In the genomic region with DNA sequence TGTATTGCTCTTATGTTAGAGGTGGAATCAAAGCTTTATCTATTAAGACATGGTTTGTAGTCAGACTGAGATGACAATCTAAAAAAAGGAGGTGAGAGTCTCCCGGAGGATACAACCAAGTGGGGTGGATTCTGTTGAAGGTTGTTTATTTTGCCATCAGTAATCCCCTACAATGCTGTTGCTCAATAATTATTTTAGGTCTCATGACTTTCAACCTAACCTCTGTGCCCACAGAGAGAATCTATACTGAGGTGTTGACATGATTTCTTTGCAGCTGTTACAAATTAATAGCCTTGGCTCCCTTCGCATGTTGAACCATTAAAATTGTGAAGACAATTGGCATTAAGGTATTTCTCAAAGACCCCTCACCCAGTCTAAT, we compare ENCODE assay signal across 2 cellular contexts.
TF ChIP-seq lines count a peak whose summit lies in the region.

No MANE protein-coding gene starts in this region.

TF ChIP-seq in liver, 16 proteins besides CTCF, POLR2A, EP300 and RAD21:
- TF ChIP-seq HNF4A (conservative IDR thresholded peaks at IDR 0.05) (peak; percentile 15 to 70), NR2F2 (IDR thresholded peaks at IDR 0.05) (no peak), SP1 (IDR thresholded peaks at IDR 0.05) (no peak), RXRA (IDR thresholded peaks at IDR 0.05) (peak; percentile 34 to 84), TAF1 (conservative IDR thresholded peaks at IDR 0.05) (no peak), EGR1 (IDR thresholded peaks at IDR 0.05; ENCODE audit: low read depth in 2 of 2) (peak in 1 of 2 donors; percentile 55), YY1 (IDR thresholded peaks at IDR 0.05) (peak; percentile 48), ZBTB33 (IDR thresholded peaks at IDR 0.05) (peak; percentile 51), JUND (IDR thresholded peaks at IDR 0.05) (peak in 1 of 2 donors; percentile 40), GABPA (IDR thresholded peaks at IDR 0.05 in 1 of 2, conservative IDR thresholded peaks at IDR 0.05 in 1 of 2) (no peak), MAX (IDR thresholded peaks at IDR 0.05) (peak; percentile 41), HNF4G (IDR thresholded peaks at IDR 0.05) (no peak), FOXA2 (IDR thresholded peaks at IDR 0.05) (peak; percentile 74), FOXA1 (IDR thresholded peaks at IDR 0.05) (peak; percentile 42), ATF3 (IDR thresholded peaks at IDR 0.05) (no peak)
- TF ChIP-seq, protein P1, sequence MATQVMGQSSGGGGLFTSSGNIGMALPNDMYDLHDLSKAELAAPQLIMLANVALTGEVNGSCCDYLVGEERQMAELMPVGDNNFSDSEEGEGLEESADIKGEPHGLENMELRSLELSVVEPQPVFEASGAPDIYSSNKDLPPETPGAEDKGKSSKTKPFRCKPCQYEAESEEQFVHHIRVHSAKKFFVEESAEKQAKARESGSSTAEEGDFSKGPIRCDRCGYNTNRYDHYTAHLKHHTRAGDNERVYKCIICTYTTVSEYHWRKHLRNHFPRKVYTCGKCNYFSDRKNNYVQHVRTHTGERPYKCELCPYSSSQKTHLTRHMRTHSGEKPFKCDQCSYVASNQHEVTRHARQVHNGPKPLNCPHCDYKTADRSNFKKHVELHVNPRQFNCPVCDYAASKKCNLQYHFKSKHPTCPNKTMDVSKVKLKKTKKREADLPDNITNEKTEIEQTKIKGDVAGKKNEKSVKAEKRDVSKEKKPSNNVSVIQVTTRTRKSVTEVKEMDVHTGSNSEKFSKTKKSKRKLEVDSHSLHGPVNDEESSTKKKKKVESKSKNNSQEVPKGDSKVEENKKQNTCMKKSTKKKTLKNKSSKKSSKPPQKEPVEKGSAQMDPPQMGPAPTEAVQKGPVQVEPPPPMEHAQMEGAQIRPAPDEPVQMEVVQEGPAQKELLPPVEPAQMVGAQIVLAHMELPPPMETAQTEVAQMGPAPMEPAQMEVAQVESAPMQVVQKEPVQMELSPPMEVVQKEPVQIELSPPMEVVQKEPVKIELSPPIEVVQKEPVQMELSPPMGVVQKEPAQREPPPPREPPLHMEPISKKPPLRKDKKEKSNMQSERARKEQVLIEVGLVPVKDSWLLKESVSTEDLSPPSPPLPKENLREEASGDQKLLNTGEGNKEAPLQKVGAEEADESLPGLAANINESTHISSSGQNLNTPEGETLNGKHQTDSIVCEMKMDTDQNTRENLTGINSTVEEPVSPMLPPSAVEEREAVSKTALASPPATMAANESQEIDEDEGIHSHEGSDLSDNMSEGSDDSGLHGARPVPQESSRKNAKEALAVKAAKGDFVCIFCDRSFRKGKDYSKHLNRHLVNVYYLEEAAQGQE (IDR thresholded peaks at IDR 0.05), result peak; percentile 46

TF ChIP-seq in HepG2, 621 proteins besides CTCF, POLR2A, EP300 and RAD21:
- TF ChIP-seq GMEB2 (CRISPR knock-in tag; IDR thresholded peaks at IDR 0.05; ENCODE audit: low read depth) (no peak), ZNF839 (CRISPR knock-in tag; IDR thresholded peaks at IDR 0.05; ENCODE audit: borderline replicate concordance) (no peak), GPBP1L1 (CRISPR knock-in tag; IDR thresholded peaks at IDR 0.05) (no peak), RFX1 (IDR thresholded peaks at IDR 0.05) (no peak), FOSL2 (CRISPR knock-in tag; IDR thresholded peaks at IDR 0.05) (no peak), U2AF2 (IDR thresholded peaks at IDR 0.05; ENCODE audit: low read depth, low read length) (no peak), ZFP36L2 (CRISPR knock-in tag; IDR thresholded peaks at IDR 0.05) (no peak), ZNF7 (CRISPR knock-in tag; IDR thresholded peaks at IDR 0.05) (no peak), KLF15 (CRISPR knock-in tag; IDR thresholded peaks at IDR 0.05; ENCODE audit: borderline replicate concordance) (no peak), GLMP (CRISPR knock-in tag; IDR thresholded peaks at IDR 0.05; ENCODE audit: borderline replicate concordance) (no peak), RBM39 (IDR thresholded peaks at IDR 0.05; ENCODE audit: low read depth, low read length, poor library complexity, severe bottlenecking) (no peak), ZNF513 (CRISPR knock-in tag; conservative IDR thresholded peaks at IDR 0.05) (no peak), ZNF549 (CRISPR knock-in tag; IDR thresholded peaks at IDR 0.05) (no peak), ZNF331 (CRISPR knock-in tag; IDR thresholded peaks at IDR 0.05) (no peak), NFE2 (CRISPR knock-in tag; IDR thresholded peaks at IDR 0.05) (no peak), ZNF784 (CRISPR knock-in tag; IDR thresholded peaks at IDR 0.05; ENCODE audit: borderline replicate concordance) (no peak), BRD4 (CRISPR knock-in tag; IDR thresholded peaks at IDR 0.05) (no peak)
